19 cellular contexts compared by ENCODE assay signal in the genomic region with DNA sequence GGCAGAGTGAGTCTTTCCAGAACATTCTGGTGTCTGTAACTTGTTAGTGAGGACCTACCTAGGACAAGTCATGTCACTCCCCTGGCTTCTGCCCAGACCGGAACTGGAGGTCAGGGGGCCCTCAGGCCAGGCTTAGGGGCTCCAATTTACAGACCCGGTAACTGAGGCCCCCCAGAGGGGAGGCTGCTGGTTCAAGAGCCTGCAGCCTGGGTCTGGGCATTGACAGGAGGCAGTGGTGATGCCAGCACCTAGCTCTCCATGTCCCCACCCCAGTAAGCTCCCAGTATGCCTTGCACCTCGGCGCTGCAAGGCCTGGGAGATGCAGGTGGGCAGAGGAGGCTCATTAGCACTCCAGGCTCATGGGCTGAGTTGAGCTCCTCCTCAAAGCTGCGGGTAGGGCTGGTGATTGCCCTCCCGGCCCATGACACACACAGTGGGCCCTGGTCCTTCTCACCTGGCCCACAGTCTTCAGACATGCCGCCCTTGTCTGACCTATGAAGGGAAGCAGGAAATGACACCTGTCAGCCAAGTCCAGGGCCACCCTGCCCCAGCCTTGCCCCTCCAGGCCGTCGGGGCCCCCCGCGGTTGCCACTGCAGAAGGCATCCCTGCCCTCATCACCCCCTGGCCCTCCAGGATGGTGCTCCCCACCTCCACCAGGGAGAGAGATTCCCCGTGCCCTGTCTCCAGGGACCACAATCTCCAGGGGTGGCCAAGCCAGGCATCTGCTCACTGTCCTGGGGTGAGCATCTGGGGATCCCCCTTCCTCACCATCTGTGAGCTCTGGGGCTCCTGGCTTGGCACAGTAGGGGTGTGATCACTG.
DNase-seq lines count a peak whose midpoint lies in the region; ATAC-seq and TF ChIP-seq lines count a peak whose summit lies in the region.
"Had no signal": no experiment of that assay in that cellular context is flagged by ENCODE, and none has a peak within 500 bp of the region (broad histone marks: within the 10 kb centered on the region; RNA-seq: fewer than 3 reads in every experiment).

No MANE protein-coding gene starts in this region.

- intact Hi-C loops in natural killer cell (cut with micrococcal nuclease) (no loop called here), spleen (cut with DNase I; ENCODE audit: low total_unique reads) (no loop called here)

- TF ChIP-seq CTCF in natural killer cell (IDR thresholded peaks at IDR 0.05) (no peak), spleen (IDR thresholded peaks at IDR 0.05 in 8 of 11, conservative IDR thresholded peaks at IDR 0.05 in 3 of 11) (no peak)

- H3K27me3 ChIP-seq in spleen (replicated peaks in 1 of 7), result no peaks in the 10 kb centered on the region
- H3K27me3 ChIP-seq: BLaER1, SJCRH30 had no signal

- H3K36me3 ChIP-seq in spleen, result no peaks in the 10 kb centered on the region
- H3K36me3 ChIP-seq: BLaER1, SJCRH30 had no signal

- no peak overlapping the region for H3K4me3 Mint-ChIP-seq in stimulated activated naive CD8-positive, alpha-beta T cell treated with anti-CD3 and anti-CD28 coated beads, Interleukin-15, amount 100 ng/mL, for 72 hours
- no peak overlapping the region for H3K4me3 Mint-ChIP-seq in natural killer cell
- H3K4me3 Mint-ChIP-seq in T-helper 2 cell treated with Interferon-gamma antibody and Interleukin-4, amounts not matched to agents 5 μg/mL and 100 μg/mL, for 36 hours, result no peak overlapping the region
- H3K4me3 Mint-ChIP-seq: CD4-positive, CD25-positive, alpha-beta regulatory T cell had no signal

- H3K27ac Mint-ChIP-seq in stimulated activated naive CD8-positive, alpha-beta T cell treated with anti-CD3 and anti-CD28 coated beads, Interleukin-15, amount 100 ng/mL, for 72 hours, result no peak overlapping the region
- no peak overlapping the region for H3K27ac Mint-ChIP-seq in natural killer cell
- no peak overlapping the region for H3K27ac Mint-ChIP-seq in T-helper 2 cell treated with Interferon-gamma antibody and Interleukin-4, amounts not matched to agents 5 μg/mL and 100 μg/mL, for 36 hours
- H3K27ac Mint-ChIP-seq: CD4-positive, CD25-positive, alpha-beta regulatory T cell had no signal

- no peaks in the 10 kb centered on the region for H3K9me3 Mint-ChIP-seq in stimulated activated naive CD8-positive, alpha-beta T cell treated with anti-CD3 and anti-CD28 coated beads, Interleukin-15, amount 100 ng/mL, for 72 hours
- no peaks in the 10 kb centered on the region for H3K9me3 Mint-ChIP-seq in natural killer cell
- H3K9me3 Mint-ChIP-seq in T-helper 2 cell treated with Interferon-gamma antibody and Interleukin-4, amounts not matched to agents 5 μg/mL and 100 μg/mL, for 36 hours, result no peaks in the 10 kb centered on the region
- H3K9me3 Mint-ChIP-seq: CD4-positive, CD25-positive, alpha-beta regulatory T cell had no signal

- peaks cover 0 to 13% (median 7%) of the 10 kb centered on the region in 8 donors for H3K9me3 ChIP-seq in spleen
- H3K9me3 ChIP-seq: SJCRH30 had no signal

- no peaks in the 10 kb centered on the region for H3K36me3 Mint-ChIP-seq in natural killer cell
- no peaks in the 10 kb centered on the region for H3K36me3 Mint-ChIP-seq in T-helper 2 cell treated with Interferon-gamma antibody and Interleukin-4, amounts not matched to agents 5 μg/mL and 100 μg/mL, for 36 hours (ENCODE audit: low read depth)
- H3K36me3 Mint-ChIP-seq: CD4-positive, CD25-positive, alpha-beta regulatory T cell had no signal

- H3K4me1 Mint-ChIP-seq in stimulated activated naive CD8-positive, alpha-beta T cell treated with anti-CD3 and anti-CD28 coated beads, Interleukin-15, amount 100 ng/mL, for 72 hours, result no peaks in the 10 kb centered on the region
- H3K4me1 Mint-ChIP-seq in natural killer cell, result no peaks in the 10 kb centered on the region
- H3K4me1 Mint-ChIP-seq in T-helper 2 cell treated with Interferon-gamma antibody and Interleukin-4, amounts not matched to agents 5 μg/mL and 100 μg/mL, for 36 hours (ENCODE audit: low read depth), result no peaks in the 10 kb centered on the region
- H3K4me1 Mint-ChIP-seq: CD4-positive, CD25-positive, alpha-beta regulatory T cell had no signal

- no peaks in the 10 kb centered on the region for H3K4me1 ChIP-seq in spleen
- H3K4me1 ChIP-seq: BLaER1, SJCRH30 had no signal

- H3K4me3 ChIP-seq in spleen, result no peak overlapping the region
- H3K4me3 ChIP-seq: BLaER1, SJCRH30 had no signal

- no peak for TF ChIP-seq POLR2A in spleen (IDR thresholded peaks at IDR 0.05)

- no peak overlapping the region for H3K27ac ChIP-seq in spleen
- H3K27ac ChIP-seq: BLaER1, SJCRH30 had no signal

- 75 to 87% (median 82%) methylated on average over 3 to 12 of the region's 12 CpGs for WGBS in spleen, 5 donors

- ATAC-seq in stimulated activated naive CD8-positive, alpha-beta T cell treated with anti-CD3 and anti-CD28 coated beads, Interleukin-15, amount 100 ng/mL, for 72 hours, result peak; percentile 37
- no peak for ATAC-seq in stimulated activated naive CD8-positive, alpha-beta T cell treated with anti-CD3 and anti-CD28 coated beads, Interleukin-15, Interleukin-2, amounts not matched to agents 100 U/mL and 50 U/mL, for 24 hours
- ATAC-seq in natural killer cell (peak; percentile 21 to 39 (median 33)), HG02678 (IDR thresholded peaks at IDR 0.05; ENCODE audit: unreplicated experiment) (no peak)

- H3K27me3 Mint-ChIP-seq in stimulated activated naive CD8-positive, alpha-beta T cell treated with anti-CD3 and anti-CD28 coated beads, Interleukin-15, amount 100 ng/mL, for 72 hours, result no peaks in the 10 kb centered on the region
- H3K27me3 Mint-ChIP-seq in natural killer cell (ENCODE audit: low read depth in 2 of 2), result no peaks in the 10 kb centered on the region
- no peaks in the 10 kb centered on the region for H3K27me3 Mint-ChIP-seq in T-helper 2 cell treated with Interferon-gamma antibody and Interleukin-4, amounts not matched to agents 5 μg/mL and 100 μg/mL, for 36 hours (ENCODE audit: low read depth)
- H3K27me3 Mint-ChIP-seq: CD4-positive, CD25-positive, alpha-beta regulatory T cell had no signal

- DNase-seq in stimulated activated naive CD8-positive, alpha-beta T cell treated with anti-CD3 and anti-CD28 coated beads, Interleukin-15, amount 100 ng/mL, for 72 hours, result no peak
- no peak for DNase-seq in stimulated activated naive CD8-positive, alpha-beta T cell treated with anti-CD3 and anti-CD28 coated beads, Interleukin-15, Interleukin-2, amounts not matched to agents 100 U/mL and 50 U/mL, for 24 hours
- no peak for DNase-seq in natural killer cell
- DNase-seq in spleen, result peak; percentile 64
- no peak for DNase-seq in T-helper 2 cell treated with Interferon-gamma antibody and Interleukin-4, amounts not matched to agents 5 μg/mL and 100 μg/mL, for 36 hours (ENCODE audit: low spot score)
- no peak for DNase-seq in activated CD4-positive, alpha-beta T cell treated with anti-CD3 and anti-CD28 coated beads, Interleukin-2, amount 50 U/mL, for 48 hours
- DNase-seq: CD4-positive, CD25-positive, alpha-beta regulatory T cell; DMS153; DND-41; KBM-7; MV-4-11; NCI-H1105; NCI-H1436 treated with DMSO at 0.1 percent for 48 hours; NCI-H187 treated with DMSO at 0.1 percent for 48 hours; NCI-H524; NCI-H774; SJCRH30 had no signal

Comparison
In these comparisons a context has a peak if more than half of its experiments do, and no peak if none do; other contexts are left out.
1. ATAC-seq: peak in stimulated activated naive CD8-positive, alpha-beta T cell treated with anti-CD3 and anti-CD28 coated beads, Interleukin-15, amount 100 ng/mL, for 72 hours (single experiment) and natural killer cell (3 of 3); none in stimulated activated naive CD8-positive, alpha-beta T cell treated with anti-CD3 and anti-CD28 coated beads, Interleukin-15, Interleukin-2, amounts not matched to agents 100 U/mL and 50 U/mL, for 24 hours (single experiment) and HG02678 (single experiment).